ENCODE assay signal across 1 cellular context in genomic region chr20:49541733-49542513, GRCh38.
TF ChIP-seq lines count a peak whose summit lies in the region.

No MANE protein-coding gene starts in this region.

TF ChIP-seq in HepG2, 621 proteins besides CTCF, POLR2A, EP300 and RAD21 (continued from another document and continues in another):
- TF ChIP-seq, protein P1, sequence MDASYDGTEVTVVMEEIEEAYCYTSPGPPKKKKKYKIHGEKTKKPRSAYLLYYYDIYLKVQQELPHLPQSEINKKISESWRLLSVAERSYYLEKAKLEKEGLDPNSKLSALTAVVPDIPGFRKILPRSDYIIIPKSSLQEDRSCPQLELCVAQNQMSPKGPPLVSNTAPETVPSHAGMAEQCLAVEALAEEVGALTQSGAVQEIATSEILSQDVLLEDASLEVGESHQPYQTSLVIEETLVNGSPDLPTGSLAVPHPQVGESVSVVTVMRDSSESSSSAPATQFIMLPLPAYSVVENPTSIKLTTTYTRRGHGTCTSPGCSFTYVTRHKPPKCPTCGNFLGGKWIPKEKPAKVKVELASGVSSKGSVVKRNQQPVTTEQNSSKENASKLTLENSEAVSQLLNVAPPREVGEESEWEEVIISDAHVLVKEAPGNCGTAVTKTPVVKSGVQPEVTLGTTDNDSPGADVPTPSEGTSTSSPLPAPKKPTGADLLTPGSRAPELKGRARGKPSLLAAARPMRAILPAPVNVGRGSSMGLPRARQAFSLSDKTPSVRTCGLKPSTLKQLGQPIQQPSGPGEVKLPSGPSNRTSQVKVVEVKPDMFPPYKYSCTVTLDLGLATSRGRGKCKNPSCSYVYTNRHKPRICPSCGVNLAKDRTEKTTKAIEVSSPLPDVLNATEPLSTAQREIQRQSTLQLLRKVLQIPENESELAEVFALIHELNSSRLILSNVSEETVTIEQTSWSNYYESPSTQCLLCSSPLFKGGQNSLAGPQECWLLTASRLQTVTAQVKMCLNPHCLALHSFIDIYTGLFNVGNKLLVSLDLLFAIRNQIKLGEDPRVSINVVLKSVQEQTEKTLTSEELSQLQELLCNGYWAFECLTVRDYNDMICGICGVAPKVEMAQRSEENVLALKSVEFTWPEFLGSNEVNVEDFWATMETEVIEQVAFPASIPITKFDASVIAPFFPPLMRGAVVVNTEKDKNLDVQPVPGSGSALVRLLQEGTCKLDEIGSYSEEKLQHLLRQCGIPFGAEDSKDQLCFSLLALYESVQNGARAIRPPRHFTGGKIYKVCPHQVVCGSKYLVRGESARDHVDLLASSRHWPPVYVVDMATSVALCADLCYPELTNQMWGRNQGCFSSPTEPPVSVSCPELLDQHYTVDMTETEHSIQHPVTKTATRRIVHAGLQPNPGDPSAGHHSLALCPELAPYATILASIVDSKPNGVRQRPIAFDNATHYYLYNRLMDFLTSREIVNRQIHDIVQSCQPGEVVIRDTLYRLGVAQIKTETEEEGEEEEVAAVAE (CRISPR knock-in tag; IDR thresholded peaks at IDR 0.05; ENCODE audit: borderline replicate concordance): peak; percentile 59; the same call in 1 of the 2 replicates
- TF ChIP-seq ARID2 (CRISPR knock-in tag; IDR thresholded peaks at IDR 0.05; ENCODE audit: borderline replicate concordance) (no peak), FOXK2 (IDR thresholded peaks at IDR 0.05) (0 out of 2 replicates have a peak, but pooled peaks have one; percentile 17), ZNF232 (CRISPR knock-in tag; IDR thresholded peaks at IDR 0.05; ENCODE audit: borderline replicate concordance) (0 out of 2 replicates have a peak, but pooled peaks have one; percentile 54), KLF13 (CRISPR knock-in tag; IDR thresholded peaks at IDR 0.05) (no peak), ARID5B (CRISPR knock-in tag; IDR thresholded peaks at IDR 0.05) (peak; percentile 46; the same call in 1 of the 2 replicates), SALL1 (CRISPR knock-in tag; IDR thresholded peaks at IDR 0.05) (peak; percentile 49), ZBTB20 (CRISPR knock-in tag; IDR thresholded peaks at IDR 0.05; ENCODE audit: borderline replicate concordance, low read depth) (0 out of 2 replicates have a peak, but pooled peaks have one; percentile 55), XRCC5 (optimal IDR thresholded peaks at IDR 0.05; ENCODE audit: low read length) (peak; percentile 81), SAP130 (CRISPR knock-in tag; IDR thresholded peaks at IDR 0.05; ENCODE audit: low read depth) (0 out of 2 replicates have a peak, but pooled peaks have one; percentile 41), PHB2 (IDR thresholded peaks at IDR 0.05; ENCODE audit: partially characterized antibody) (no peak), YEATS4 (CRISPR knock-in tag; IDR thresholded peaks at IDR 0.05; ENCODE audit: borderline replicate concordance) (peak; percentile 25; the same call in 1 of the 2 replicates), BCL6 (CRISPR knock-in tag; IDR thresholded peaks at IDR 0.05) (no peak), ZMYM3 (CRISPR knock-in tag; IDR thresholded peaks at IDR 0.05) (peak; percentile 89), THAP7 (CRISPR knock-in tag; IDR thresholded peaks at IDR 0.05) (0 out of 2 replicates have a peak, but pooled peaks have one; percentile 28), SMC3 (IDR thresholded peaks at IDR 0.05; ENCODE audit: low read length) (peak; percentile 100), ZNF34 (CRISPR knock-in tag; IDR thresholded peaks at IDR 0.05; ENCODE audit: borderline replicate concordance) (no peak), MIER2 (CRISPR knock-in tag; IDR thresholded peaks at IDR 0.05) (peak; percentile 71; the same call in 1 of the 2 replicates), HNF4A (CRISPR knock-in tag; IDR thresholded peaks at IDR 0.05) (peak; percentile 43), SOX5 (CRISPR knock-in tag; IDR thresholded peaks at IDR 0.05; ENCODE audit: borderline replicate concordance) (peak; percentile 42; the same call in 1 of the 2 replicates), SPEN (CRISPR knock-in tag; IDR thresholded peaks at IDR 0.05; ENCODE audit: low read depth) (peak; percentile 19; the same call in 1 of the 2 replicates), GATAD1 (CRISPR knock-in tag; IDR thresholded peaks at IDR 0.05) (no peak), ZNF350 (CRISPR knock-in tag; IDR thresholded peaks at IDR 0.05; ENCODE audit: borderline replicate concordance, low read depth) (0 out of 2 replicates have a peak, but pooled peaks have one; percentile 24), FOXA1 (IDR thresholded peaks at IDR 0.05) (no peak), FOXA1 (CRISPR knock-in tag; IDR thresholded peaks at IDR 0.05) (peak; percentile 93), ZNF296 (CRISPR knock-in tag; conservative IDR thresholded peaks at IDR 0.05) (peak; percentile 47; the same call in 1 of the 2 replicates), FIP1L1 (IDR thresholded peaks at IDR 0.05; ENCODE audit: borderline replicate concordance, insufficient read depth, low read depth, low read length) (no peak), SMAD3 (CRISPR knock-in tag; IDR thresholded peaks at IDR 0.05) (peak; percentile 88), HES4 (CRISPR knock-in tag; IDR thresholded peaks at IDR 0.05; ENCODE audit: borderline replicate concordance) (peak; percentile 24; the same call in 1 of the 2 replicates), AHR (CRISPR knock-in tag; IDR thresholded peaks at IDR 0.05) (0 out of 2 replicates have a peak, but pooled peaks have one; percentile 71), ZNF761 (CRISPR knock-in tag; conservative IDR thresholded peaks at IDR 0.05) (no peak), MLX (CRISPR knock-in tag; IDR thresholded peaks at IDR 0.05) (0 out of 2 replicates have a peak, but pooled peaks have one; percentile 36), MTA1 (CRISPR knock-in tag; IDR thresholded peaks at IDR 0.05; ENCODE audit: borderline replicate concordance) (0 out of 2 replicates have a peak, but pooled peaks have one; percentile 20), ZFY (CRISPR knock-in tag; IDR thresholded peaks at IDR 0.05) (peak; percentile 49; the same call in 1 of the 2 replicates), KMT2B (CRISPR knock-in tag; IDR thresholded peaks at IDR 0.05) (peak; percentile 56; the same call in 1 of the 2 replicates), MAZ (IDR thresholded peaks at IDR 0.05; ENCODE audit: borderline replicate concordance, low read depth, low read length) (0 out of 2 replicates have a peak, but pooled peaks have one; percentile 25), MAZ (CRISPR knock-in tag; IDR thresholded peaks at IDR 0.05; ENCODE audit: low read depth) (no peak), FOXA3 (CRISPR knock-in tag; IDR thresholded peaks at IDR 0.05) (peak; percentile 85), ZNF546 (CRISPR knock-in tag; conservative IDR thresholded peaks at IDR 0.05) (0 out of 2 replicates have a peak, but pooled peaks have one; percentile 22), KLF12 (CRISPR knock-in tag; IDR thresholded peaks at IDR 0.05; ENCODE audit: borderline replicate concordance) (peak; percentile 60; the same call in 1 of the 2 replicates), ASH2L (IDR thresholded peaks at IDR 0.05; ENCODE audit: insufficient read length, low read depth, low read length) (no peak), SUZ12 (IDR thresholded peaks at IDR 0.05; ENCODE audit: low read depth, low read length) (peak; percentile 11; the same call in 1 of the 2 replicates)
- TF ChIP-seq, protein P2, sequence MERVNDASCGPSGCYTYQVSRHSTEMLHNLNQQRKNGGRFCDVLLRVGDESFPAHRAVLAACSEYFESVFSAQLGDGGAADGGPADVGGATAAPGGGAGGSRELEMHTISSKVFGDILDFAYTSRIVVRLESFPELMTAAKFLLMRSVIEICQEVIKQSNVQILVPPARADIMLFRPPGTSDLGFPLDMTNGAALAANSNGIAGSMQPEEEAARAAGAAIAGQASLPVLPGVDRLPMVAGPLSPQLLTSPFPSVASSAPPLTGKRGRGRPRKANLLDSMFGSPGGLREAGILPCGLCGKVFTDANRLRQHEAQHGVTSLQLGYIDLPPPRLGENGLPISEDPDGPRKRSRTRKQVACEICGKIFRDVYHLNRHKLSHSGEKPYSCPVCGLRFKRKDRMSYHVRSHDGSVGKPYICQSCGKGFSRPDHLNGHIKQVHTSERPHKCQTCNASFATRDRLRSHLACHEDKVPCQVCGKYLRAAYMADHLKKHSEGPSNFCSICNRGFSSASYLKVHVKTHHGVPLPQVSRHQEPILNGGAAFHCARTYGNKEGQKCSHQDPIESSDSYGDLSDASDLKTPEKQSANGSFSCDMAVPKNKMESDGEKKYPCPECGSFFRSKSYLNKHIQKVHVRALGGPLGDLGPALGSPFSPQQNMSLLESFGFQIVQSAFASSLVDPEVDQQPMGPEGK (CRISPR knock-in tag; IDR thresholded peaks at IDR 0.05): 0 out of 2 replicates have a peak, but pooled peaks have one; percentile 15
- TF ChIP-seq, protein P3, sequence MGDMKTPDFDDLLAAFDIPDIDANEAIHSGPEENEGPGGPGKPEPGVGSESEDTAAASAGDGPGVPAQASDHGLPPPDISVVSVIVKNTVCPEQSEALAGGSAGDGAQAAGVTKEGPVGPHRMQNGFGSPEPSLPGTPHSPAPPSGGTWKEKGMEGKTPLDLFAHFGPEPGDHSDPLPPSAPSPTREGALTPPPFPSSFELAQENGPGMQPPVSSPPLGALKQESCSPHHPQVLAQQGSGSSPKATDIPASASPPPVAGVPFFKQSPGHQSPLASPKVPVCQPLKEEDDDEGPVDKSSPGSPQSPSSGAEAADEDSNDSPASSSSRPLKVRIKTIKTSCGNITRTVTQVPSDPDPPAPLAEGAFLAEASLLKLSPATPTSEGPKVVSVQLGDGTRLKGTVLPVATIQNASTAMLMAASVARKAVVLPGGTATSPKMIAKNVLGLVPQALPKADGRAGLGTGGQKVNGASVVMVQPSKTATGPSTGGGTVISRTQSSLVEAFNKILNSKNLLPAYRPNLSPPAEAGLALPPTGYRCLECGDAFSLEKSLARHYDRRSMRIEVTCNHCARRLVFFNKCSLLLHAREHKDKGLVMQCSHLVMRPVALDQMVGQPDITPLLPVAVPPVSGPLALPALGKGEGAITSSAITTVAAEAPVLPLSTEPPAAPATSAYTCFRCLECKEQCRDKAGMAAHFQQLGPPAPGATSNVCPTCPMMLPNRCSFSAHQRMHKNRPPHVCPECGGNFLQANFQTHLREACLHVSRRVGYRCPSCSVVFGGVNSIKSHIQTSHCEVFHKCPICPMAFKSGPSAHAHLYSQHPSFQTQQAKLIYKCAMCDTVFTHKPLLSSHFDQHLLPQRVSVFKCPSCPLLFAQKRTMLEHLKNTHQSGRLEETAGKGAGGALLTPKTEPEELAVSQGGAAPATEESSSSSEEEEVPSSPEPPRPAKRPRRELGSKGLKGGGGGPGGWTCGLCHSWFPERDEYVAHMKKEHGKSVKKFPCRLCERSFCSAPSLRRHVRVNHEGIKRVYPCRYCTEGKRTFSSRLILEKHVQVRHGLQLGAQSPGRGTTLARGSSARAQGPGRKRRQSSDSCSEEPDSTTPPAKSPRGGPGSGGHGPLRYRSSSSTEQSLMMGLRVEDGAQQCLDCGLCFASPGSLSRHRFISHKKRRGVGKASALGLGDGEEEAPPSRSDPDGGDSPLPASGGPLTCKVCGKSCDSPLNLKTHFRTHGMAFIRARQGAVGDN (CRISPR knock-in tag; IDR thresholded peaks at IDR 0.05): peak; percentile 51
